In genomic region chr17:39194985-39195524, GRCh38 we compare ENCODE assay signal across 1 cellular context.
TF ChIP-seq lines count a peak whose summit lies in the region.

No MANE protein-coding gene starts in this region.

TF ChIP-seq in WTC11, 78 proteins besides CTCF, POLR2A, EP300 and RAD21 (continued from another document):
- TF ChIP-seq PRDM15 (CRISPR knock-in tag; IDR thresholded peaks at IDR 0.05), result no peak
- TF ChIP-seq IRF2 (CRISPR knock-in tag; IDR thresholded peaks at IDR 0.05; ENCODE audit: borderline replicate concordance, low read depth), result no peak
- TF ChIP-seq PRRX2 (CRISPR knock-in tag; IDR thresholded peaks at IDR 0.05), result no peak
- TF ChIP-seq NFATC4 (CRISPR knock-in tag; IDR thresholded peaks at IDR 0.05), result no peak
- TF ChIP-seq NR1H2 (CRISPR knock-in tag; IDR thresholded peaks at IDR 0.05), result no peak
- TF ChIP-seq ZNF219 (CRISPR knock-in tag; IDR thresholded peaks at IDR 0.05; ENCODE audit: borderline replicate concordance), result no peak
- no peak for TF ChIP-seq JAZF1 (CRISPR knock-in tag; IDR thresholded peaks at IDR 0.05)
- TF ChIP-seq NFYB (CRISPR knock-in tag; conservative IDR thresholded peaks at IDR 0.05; ENCODE audit: low read depth), result no peak
- no peak for TF ChIP-seq CREM (CRISPR knock-in tag; IDR thresholded peaks at IDR 0.05)
- TF ChIP-seq ZMAT4 (CRISPR knock-in tag; IDR thresholded peaks at IDR 0.05), result no peak
- TF ChIP-seq STAT6 (CRISPR knock-in tag; conservative IDR thresholded peaks at IDR 0.05; ENCODE audit: low read depth), result no peak
- TF ChIP-seq IRF1 (CRISPR knock-in tag; IDR thresholded peaks at IDR 0.05), result no peak
